In the genomic region with DNA sequence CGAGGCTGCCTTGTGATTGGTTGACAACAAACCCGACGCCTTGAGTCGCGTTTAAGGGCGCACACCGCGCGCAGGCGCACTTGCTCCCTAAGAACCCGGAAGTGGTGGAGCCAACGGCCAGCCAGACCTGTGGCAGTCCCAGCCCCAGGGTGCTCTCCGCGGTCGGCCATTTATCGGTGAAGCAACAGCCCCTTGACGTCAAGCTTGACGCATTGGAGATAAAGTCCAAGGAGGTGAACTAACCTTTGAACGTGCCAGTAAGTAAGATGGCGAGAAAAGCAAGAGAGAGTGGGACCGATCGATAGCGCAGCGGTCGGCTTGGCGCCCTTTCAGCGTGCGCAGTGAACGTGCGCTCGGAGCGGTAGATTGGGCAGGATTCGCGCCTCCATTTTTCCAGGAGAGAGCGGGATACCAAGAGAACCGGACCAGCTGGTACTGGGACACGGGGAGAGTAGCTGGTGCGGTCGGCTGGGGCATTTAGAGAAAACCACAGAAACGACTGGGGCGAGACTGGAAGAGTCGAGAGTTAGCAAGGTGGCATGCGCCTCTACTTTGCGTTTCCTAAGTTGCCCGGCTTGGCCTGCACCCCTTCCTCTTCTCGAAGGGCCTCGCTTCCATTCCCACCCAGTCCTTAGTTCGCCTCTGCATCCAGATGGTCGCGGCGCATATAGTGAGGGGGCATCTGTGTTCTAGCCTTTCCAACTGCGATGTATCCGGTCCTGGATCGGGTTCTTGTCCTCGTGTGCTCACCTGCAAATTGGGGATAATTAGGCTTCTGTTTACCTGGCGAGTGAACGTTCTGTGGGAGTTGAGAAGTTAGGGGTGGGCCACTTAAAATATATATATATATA, we compare ENCODE assay signal across 1 cellular context.
TF ChIP-seq lines count a peak whose summit lies in the region.

Gene CSTF1 (plus strand): TSS at position 364 of the 851 bp plus-strand sequence. CDS start 2,908 bp downstream, outside the sequence.

TF ChIP-seq in HEK293, 187 proteins besides CTCF, POLR2A, EP300 and RAD21 (continued from another document and continues in another):
- TF ChIP-seq ZNF777 (tag by site-specific recombination; IDR thresholded peaks at IDR 0.05; ENCODE audit: borderline replicate concordance) (no peak), SP3 (tag by site-specific recombination; IDR thresholded peaks at IDR 0.05) (peak; percentile 78), ZNF433 (tag by site-specific recombination; IDR thresholded peaks at IDR 0.05; ENCODE audit: low read depth) (no peak), ZNF140 (tag by site-specific recombination; IDR thresholded peaks at IDR 0.05) (no peak), ZNF621 (tag by site-specific recombination; IDR thresholded peaks at IDR 0.05) (no peak), IKZF3 (tag by site-specific recombination; IDR thresholded peaks at IDR 0.05) (peak; percentile 81), ZBTB48 (tag by site-specific recombination; IDR thresholded peaks at IDR 0.05) (peak; percentile 30; the same call in 1 of the 2 replicates), ZNF623 (tag by site-specific recombination; IDR thresholded peaks at IDR 0.05) (no peak), ZNF175 (tag by site-specific recombination; IDR thresholded peaks at IDR 0.05) (no peak), ZBTB1 (tag by site-specific recombination; IDR thresholded peaks at IDR 0.05) (0 out of 2 replicates have a peak, but pooled peaks have one; percentile 30), PRDM10 (tag by site-specific recombination; IDR thresholded peaks at IDR 0.05) (peak; percentile 50; the same call in 1 of the 2 replicates), ZNF184 (tag by site-specific recombination; IDR thresholded peaks at IDR 0.05) (no peak), ZBTB8A (tag by site-specific recombination; IDR thresholded peaks at IDR 0.05) (peak; percentile 71; the same call in 1 of the 2 replicates), SCRT1 (tag by site-specific recombination; IDR thresholded peaks at IDR 0.05; ENCODE audit: borderline replicate concordance) (peak; percentile 99), ZNF76 (tag by site-specific recombination; IDR thresholded peaks at IDR 0.05; ENCODE audit: borderline replicate concordance, low read depth) (peak; percentile 94), ZNF792 (tag by site-specific recombination; IDR thresholded peaks at IDR 0.05) (no peak), ZNF148 (tag by site-specific recombination; IDR thresholded peaks at IDR 0.05; ENCODE audit: borderline replicate concordance) (no peak), ZSCAN16 (tag by site-specific recombination; IDR thresholded peaks at IDR 0.05) (no peak), ELK4 (IDR thresholded peaks at IDR 0.05; ENCODE audit: borderline replicate concordance, low read depth, low read length) (no peak), ZSCAN23 (tag by site-specific recombination; IDR thresholded peaks at IDR 0.05) (no peak), SCRT2 (tag by site-specific recombination; IDR thresholded peaks at IDR 0.05) (peak; percentile 100), ZNF121 (tag by site-specific recombination; IDR thresholded peaks at IDR 0.05) (no peak)
- TF ChIP-seq, protein P1, sequence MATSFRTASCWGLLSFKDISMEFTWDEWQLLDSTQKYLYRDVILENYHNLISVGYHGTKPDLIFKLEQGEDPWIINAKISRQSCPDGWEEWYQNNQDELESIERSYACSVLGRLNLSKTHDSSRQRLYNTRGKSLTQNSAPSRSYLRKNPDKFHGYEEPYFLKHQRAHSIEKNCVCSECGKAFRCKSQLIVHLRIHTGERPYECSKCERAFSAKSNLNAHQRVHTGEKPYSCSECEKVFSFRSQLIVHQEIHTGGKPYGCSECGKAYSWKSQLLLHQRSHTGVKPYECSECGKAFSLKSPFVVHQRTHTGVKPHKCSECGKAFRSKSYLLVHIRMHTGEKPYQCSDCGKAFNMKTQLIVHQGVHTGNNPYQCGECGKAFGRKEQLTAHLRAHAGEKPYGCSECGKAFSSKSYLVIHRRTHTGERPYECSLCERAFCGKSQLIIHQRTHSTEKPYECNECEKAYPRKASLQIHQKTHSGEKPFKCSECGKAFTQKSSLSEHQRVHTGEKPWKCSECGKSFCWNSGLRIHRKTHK (tag by site-specific recombination; IDR thresholded peaks at IDR 0.05): no peak
- TF ChIP-seq, protein P2, sequence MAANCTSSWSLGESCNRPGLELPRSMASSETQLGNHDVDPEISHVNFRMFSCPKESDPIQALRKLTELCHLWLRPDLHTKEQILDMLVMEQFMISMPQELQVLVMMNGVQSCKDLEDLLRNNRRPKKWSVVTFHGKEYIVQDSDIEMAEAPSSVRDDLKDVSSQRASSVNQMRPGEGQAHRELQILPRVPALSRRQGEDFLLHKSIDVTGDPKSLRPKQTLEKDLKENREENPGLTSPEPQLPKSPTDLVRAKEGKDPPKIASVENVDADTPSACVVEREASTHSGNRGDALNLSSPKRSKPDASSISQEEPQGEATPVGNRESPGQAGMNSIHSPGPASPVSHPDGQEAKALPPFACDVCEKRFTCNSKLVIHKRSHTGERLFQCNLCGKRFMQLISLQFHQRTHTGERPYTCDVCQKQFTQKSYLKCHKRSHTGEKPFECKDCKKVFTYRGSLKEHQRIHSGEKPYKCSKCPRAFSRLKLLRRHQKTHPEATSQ (tag by site-specific recombination; IDR thresholded peaks at IDR 0.05): 0 out of 2 replicates have a peak, but pooled peaks have one; percentile 2
- TF ChIP-seq, protein P3, sequence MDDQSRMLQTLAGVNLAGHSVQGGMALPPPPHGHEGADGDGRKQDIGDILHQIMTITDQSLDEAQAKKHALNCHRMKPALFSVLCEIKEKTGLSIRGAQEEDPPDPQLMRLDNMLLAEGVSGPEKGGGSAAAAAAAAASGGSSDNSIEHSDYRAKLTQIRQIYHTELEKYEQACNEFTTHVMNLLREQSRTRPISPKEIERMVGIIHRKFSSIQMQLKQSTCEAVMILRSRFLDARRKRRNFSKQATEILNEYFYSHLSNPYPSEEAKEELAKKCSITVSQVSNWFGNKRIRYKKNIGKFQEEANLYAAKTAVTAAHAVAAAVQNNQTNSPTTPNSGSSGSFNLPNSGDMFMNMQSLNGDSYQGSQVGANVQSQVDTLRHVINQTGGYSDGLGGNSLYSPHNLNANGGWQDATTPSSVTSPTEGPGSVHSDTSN (CRISPR knock-in tag; IDR thresholded peaks at IDR 0.05): peak; percentile 88; the same call in 1 of the 2 replicates
- TF ChIP-seq, protein P4, sequence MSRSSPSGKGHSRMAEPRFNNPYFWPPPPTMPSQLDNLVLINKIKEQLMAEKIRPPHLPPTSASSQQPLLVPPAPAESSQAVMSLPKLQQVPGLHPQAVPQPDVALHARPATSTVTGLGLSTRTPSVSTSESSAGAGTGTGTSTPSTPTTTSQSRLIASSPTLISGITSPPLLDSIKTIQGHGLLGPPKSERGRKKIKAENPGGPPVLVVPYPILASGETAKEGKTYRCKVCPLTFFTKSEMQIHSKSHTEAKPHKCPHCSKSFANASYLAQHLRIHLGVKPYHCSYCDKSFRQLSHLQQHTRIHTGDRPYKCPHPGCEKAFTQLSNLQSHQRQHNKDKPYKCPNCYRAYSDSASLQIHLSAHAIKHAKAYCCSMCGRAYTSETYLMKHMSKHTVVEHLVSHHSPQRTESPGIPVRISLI (tag by site-specific recombination; IDR thresholded peaks at IDR 0.05): no peak
- TF ChIP-seq, protein P5, sequence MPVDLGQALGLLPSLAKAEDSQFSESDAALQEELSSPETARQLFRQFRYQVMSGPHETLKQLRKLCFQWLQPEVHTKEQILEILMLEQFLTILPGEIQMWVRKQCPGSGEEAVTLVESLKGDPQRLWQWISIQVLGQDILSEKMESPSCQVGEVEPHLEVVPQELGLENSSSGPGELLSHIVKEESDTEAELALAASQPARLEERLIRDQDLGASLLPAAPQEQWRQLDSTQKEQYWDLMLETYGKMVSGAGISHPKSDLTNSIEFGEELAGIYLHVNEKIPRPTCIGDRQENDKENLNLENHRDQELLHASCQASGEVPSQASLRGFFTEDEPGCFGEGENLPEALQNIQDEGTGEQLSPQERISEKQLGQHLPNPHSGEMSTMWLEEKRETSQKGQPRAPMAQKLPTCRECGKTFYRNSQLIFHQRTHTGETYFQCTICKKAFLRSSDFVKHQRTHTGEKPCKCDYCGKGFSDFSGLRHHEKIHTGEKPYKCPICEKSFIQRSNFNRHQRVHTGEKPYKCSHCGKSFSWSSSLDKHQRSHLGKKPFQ (tag by site-specific recombination; IDR thresholded peaks at IDR 0.05): no peak
- TF ChIP-seq, protein P6, sequence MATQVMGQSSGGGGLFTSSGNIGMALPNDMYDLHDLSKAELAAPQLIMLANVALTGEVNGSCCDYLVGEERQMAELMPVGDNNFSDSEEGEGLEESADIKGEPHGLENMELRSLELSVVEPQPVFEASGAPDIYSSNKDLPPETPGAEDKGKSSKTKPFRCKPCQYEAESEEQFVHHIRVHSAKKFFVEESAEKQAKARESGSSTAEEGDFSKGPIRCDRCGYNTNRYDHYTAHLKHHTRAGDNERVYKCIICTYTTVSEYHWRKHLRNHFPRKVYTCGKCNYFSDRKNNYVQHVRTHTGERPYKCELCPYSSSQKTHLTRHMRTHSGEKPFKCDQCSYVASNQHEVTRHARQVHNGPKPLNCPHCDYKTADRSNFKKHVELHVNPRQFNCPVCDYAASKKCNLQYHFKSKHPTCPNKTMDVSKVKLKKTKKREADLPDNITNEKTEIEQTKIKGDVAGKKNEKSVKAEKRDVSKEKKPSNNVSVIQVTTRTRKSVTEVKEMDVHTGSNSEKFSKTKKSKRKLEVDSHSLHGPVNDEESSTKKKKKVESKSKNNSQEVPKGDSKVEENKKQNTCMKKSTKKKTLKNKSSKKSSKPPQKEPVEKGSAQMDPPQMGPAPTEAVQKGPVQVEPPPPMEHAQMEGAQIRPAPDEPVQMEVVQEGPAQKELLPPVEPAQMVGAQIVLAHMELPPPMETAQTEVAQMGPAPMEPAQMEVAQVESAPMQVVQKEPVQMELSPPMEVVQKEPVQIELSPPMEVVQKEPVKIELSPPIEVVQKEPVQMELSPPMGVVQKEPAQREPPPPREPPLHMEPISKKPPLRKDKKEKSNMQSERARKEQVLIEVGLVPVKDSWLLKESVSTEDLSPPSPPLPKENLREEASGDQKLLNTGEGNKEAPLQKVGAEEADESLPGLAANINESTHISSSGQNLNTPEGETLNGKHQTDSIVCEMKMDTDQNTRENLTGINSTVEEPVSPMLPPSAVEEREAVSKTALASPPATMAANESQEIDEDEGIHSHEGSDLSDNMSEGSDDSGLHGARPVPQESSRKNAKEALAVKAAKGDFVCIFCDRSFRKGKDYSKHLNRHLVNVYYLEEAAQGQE (tag by site-specific recombination; IDR thresholded peaks at IDR 0.05): peak; percentile 60; the same call in 1 of the 2 replicates
